1 cellular context compared by ENCODE assay signal in the genomic region with DNA sequence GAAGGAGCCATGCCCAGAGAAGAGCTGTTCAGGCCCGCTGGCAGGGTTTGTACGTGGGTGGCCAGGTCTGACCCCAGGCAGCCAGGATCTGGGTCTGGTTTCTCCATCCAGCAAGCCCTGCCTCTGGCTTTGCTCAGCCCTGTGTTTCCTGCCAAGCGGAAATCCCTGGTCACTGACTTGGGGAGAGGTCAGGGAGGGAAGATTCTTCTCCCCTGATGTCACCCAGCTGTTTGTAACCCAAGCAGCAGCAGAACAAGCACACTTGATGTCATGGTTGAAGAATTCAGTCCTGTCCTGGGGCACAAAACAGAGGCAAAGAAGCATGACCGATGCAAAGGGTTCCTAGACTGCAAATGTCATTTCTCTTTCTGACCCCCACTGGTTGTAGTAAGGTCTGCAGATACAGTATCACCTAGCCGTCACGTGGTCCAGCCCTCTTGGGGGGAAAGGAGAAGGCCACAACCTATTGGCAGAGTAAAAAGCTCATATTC.
TF ChIP-seq lines count a peak whose summit lies in the region.

No MANE protein-coding gene starts in this region.

TF ChIP-seq in GM23338, 12 proteins besides CTCF, POLR2A, EP300 and RAD21 (continued from another document):
- TF ChIP-seq, protein P1, sequence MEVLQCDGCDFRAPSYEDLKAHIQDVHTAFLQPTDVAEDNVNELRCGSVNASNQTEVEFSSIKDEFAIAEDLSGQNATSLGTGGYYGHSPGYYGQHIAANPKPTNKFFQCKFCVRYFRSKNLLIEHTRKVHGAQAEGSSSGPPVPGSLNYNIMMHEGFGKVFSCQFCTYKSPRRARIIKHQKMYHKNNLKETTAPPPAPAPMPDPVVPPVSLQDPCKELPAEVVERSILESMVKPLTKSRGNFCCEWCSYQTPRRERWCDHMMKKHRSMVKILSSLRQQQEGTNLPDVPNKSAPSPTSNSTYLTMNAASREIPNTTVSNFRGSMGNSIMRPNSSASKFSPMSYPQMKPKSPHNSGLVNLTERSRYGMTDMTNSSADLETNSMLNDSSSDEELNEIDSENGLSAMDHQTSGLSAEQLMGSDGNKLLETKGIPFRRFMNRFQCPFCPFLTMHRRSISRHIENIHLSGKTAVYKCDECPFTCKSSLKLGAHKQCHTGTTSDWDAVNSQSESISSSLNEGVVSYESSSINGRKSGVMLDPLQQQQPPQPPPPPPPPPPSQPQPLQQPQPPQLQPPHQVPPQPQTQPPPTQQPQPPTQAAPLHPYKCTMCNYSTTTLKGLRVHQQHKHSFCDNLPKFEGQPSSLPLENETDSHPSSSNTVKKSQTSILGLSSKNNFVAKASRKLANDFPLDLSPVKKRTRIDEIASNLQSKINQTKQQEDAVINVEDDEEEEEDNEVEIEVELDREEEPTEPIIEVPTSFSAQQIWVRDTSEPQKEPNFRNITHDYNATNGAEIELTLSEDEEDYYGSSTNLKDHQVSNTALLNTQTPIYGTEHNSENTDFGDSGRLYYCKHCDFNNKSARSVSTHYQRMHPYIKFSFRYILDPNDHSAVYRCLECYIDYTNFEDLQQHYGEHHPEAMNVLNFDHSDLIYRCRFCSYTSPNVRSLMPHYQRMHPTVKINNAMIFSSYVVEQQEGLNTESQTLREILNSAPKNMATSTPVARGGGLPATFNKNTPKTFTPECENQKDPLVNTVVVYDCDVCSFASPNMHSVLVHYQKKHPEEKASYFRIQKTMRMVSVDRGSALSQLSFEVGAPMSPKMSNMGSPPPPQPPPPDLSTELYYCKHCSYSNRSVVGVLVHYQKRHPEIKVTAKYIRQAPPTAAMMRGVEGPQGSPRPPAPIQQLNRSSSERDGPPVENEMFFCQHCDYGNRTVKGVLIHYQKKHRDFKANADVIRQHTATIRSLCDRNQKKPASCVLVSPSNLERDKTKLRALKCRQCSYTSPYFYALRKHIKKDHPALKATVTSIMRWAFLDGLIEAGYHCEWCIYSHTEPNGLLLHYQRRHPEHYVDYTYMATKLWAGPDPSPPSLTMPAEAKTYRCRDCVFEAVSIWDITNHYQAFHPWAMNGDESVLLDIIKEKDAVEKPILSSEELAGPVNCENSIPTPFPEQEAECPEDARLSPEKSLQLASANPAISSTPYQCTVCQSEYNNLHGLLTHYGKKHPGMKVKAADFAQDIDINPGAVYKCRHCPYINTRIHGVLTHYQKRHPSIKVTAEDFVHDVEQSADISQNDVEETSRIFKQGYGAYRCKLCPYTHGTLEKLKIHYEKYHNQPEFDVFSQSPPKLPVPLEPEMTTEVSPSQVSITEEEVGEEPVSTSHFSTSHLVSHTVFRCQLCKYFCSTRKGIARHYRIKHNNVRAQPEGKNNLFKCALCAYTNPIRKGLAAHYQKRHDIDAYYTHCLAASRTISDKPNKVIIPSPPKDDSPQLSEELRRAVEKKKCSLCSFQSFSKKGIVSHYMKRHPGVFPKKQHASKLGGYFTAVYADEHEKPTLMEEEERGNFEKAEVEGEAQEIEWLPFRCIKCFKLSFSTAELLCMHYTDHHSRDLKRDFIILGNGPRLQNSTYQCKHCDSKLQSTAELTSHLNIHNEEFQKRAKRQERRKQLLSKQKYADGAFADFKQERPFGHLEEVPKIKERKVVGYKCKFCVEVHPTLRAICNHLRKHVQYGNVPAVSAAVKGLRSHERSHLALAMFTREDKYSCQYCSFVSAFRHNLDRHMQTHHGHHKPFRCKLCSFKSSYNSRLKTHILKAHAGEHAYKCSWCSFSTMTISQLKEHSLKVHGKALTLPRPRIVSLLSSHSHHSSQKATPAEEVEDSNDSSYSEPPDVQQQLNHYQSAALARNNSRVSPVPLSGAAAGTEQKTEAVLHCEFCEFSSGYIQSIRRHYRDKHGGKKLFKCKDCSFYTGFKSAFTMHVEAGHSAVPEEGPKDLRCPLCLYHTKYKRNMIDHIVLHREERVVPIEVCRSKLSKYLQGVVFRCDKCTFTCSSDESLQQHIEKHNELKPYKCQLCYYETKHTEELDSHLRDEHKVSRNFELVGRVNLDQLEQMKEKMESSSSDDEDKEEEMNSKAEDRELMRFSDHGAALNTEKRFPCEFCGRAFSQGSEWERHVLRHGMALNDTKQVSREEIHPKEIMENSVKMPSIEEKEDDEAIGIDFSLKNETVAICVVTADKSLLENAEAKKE (CRISPR knock-in tag; IDR thresholded peaks at IDR 0.05), result no peak
- no peak for TF ChIP-seq EZH2phosphoT487 (IDR thresholded peaks at IDR 0.05; ENCODE audit: unreplicated experiment)
- no peak for TF ChIP-seq STAT1 (IDR thresholded peaks at IDR 0.05; ENCODE audit: unreplicated experiment)
- no peak for TF ChIP-seq POLR2AphosphoS5 (IDR thresholded peaks at IDR 0.05; ENCODE audit: low read depth)
